In genomic region chr19:7919681-7920519, GRCh38 we compare ENCODE assay signal across 1 cellular context.
TF ChIP-seq lines count a peak whose summit lies in the region.

A gene with protein sequence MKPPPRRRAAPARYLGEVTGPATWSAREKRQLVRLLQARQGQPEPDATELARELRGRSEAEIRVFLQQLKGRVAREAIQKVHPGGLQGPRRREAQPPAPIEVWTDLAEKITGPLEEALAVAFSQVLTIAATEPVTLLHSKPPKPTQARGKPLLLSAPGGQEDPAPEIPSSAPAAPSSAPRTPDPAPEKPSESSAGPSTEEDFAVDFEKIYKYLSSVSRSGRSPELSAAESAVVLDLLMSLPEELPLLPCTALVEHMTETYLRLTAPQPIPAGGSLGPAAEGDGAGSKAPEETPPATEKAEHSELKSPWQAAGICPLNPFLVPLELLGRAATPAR (plus strand): TSS chr19:7920338. CDS start chr19:7920367, 29 bp downstream.

TF ChIP-seq in HepG2, 621 proteins besides CTCF, POLR2A, EP300 and RAD21 (continued from another document and continues in another):
- no peak for TF ChIP-seq DZIP1 (CRISPR knock-in tag; IDR thresholded peaks at IDR 0.05)
- peak; percentile 58; the same call in 1 of the 2 replicates for TF ChIP-seq DMAP1 (CRISPR knock-in tag; IDR thresholded peaks at IDR 0.05)
- no peak; the same call in 1 of the 2 replicates for TF ChIP-seq PRMT3 (CRISPR knock-in tag; IDR thresholded peaks at IDR 0.05; ENCODE audit: borderline replicate concordance, low read depth)
- peak; percentile 91 for TF ChIP-seq SAP130 (CRISPR knock-in tag; IDR thresholded peaks at IDR 0.05; ENCODE audit: low read depth)
- peak; percentile 84 for TF ChIP-seq SALL1 (CRISPR knock-in tag; IDR thresholded peaks at IDR 0.05)
- no peak for TF ChIP-seq DNMT3B (CRISPR knock-in tag; conservative IDR thresholded peaks at IDR 0.05)
- no peak for TF ChIP-seq ZFP62 (CRISPR knock-in tag; IDR thresholded peaks at IDR 0.05)
- 0 out of 2 replicates have a peak, but pooled peaks have one; percentile 36 for TF ChIP-seq MAF1 (CRISPR knock-in tag; IDR thresholded peaks at IDR 0.05; ENCODE audit: borderline replicate concordance)
- TF ChIP-seq GABPA (IDR thresholded peaks at IDR 0.05; ENCODE audit: low read depth, low read length): no peak
- TF ChIP-seq GABPA (CRISPR knock-in tag; IDR thresholded peaks at IDR 0.05; ENCODE audit: low read depth): peak; percentile 72; the same call in 1 of the 2 replicates
- TF ChIP-seq ZNF225 (CRISPR knock-in tag; IDR thresholded peaks at IDR 0.05): no peak
- TF ChIP-seq NR2F6 (IDR thresholded peaks at IDR 0.05): peak; percentile 47; the same call in 1 of the 2 replicates
- peak; percentile 54 for TF ChIP-seq NR2F6 (CRISPR knock-in tag; IDR thresholded peaks at IDR 0.05)
- peak; percentile 87; the same call in 1 of the 2 replicates for TF ChIP-seq KDM5A (IDR thresholded peaks at IDR 0.05; ENCODE audit: borderline replicate concordance, low read length)
- TF ChIP-seq BHLHE40 (IDR thresholded peaks at IDR 0.05; ENCODE audit: low read length): no peak
- peak; percentile 71 for TF ChIP-seq PHF5A (CRISPR knock-in tag; IDR thresholded peaks at IDR 0.05; ENCODE audit: low read depth, unreplicated experiment)
- TF ChIP-seq DPF2 (CRISPR knock-in tag; IDR thresholded peaks at IDR 0.05; ENCODE audit: borderline replicate concordance, low read depth): no peak
- peak; percentile 45 for TF ChIP-seq GATAD2A (CRISPR knock-in tag; IDR thresholded peaks at IDR 0.05)
- TF ChIP-seq ZNF317 (CRISPR knock-in tag; IDR thresholded peaks at IDR 0.05): no peak
- TF ChIP-seq ZBTB10 (CRISPR knock-in tag; IDR thresholded peaks at IDR 0.05; ENCODE audit: borderline replicate concordance): 0 out of 2 replicates have a peak, but pooled peaks have one; percentile 49
- no peak; the same call in 1 of the 2 replicates for TF ChIP-seq CEBPG (CRISPR knock-in tag; IDR thresholded peaks at IDR 0.05)
- TF ChIP-seq ZNF772 (CRISPR knock-in tag; IDR thresholded peaks at IDR 0.05): peak; percentile 87; the same call in 1 of the 2 replicates
- 0 out of 2 replicates have a peak, but pooled peaks have one; percentile 59 for TF ChIP-seq ZNF350 (CRISPR knock-in tag; IDR thresholded peaks at IDR 0.05; ENCODE audit: borderline replicate concordance, low read depth)
- peak; percentile 75 for TF ChIP-seq ARNTL (CRISPR knock-in tag; IDR thresholded peaks at IDR 0.05)
- TF ChIP-seq NFIC (IDR thresholded peaks at IDR 0.05; ENCODE audit: low read length): no peak
- TF ChIP-seq GTF3A (CRISPR knock-in tag; conservative IDR thresholded peaks at IDR 0.05): no peak
- TF ChIP-seq NCOA5 (CRISPR knock-in tag; IDR thresholded peaks at IDR 0.05): no peak
- no peak for TF ChIP-seq HNRNPL (IDR thresholded peaks at IDR 0.05; ENCODE audit: low read depth, low read length)
- no peak for TF ChIP-seq NBN (conservative IDR thresholded peaks at IDR 0.05)
- no peak for TF ChIP-seq AHR (CRISPR knock-in tag; IDR thresholded peaks at IDR 0.05)
- TF ChIP-seq GZF1 (CRISPR knock-in tag; IDR thresholded peaks at IDR 0.05): no peak; the same call in 1 of the 2 replicates
- peak; percentile 77; the same call in 1 of the 2 replicates for TF ChIP-seq ZNF124 (CRISPR knock-in tag; IDR thresholded peaks at IDR 0.05)
- TF ChIP-seq, protein P1, sequence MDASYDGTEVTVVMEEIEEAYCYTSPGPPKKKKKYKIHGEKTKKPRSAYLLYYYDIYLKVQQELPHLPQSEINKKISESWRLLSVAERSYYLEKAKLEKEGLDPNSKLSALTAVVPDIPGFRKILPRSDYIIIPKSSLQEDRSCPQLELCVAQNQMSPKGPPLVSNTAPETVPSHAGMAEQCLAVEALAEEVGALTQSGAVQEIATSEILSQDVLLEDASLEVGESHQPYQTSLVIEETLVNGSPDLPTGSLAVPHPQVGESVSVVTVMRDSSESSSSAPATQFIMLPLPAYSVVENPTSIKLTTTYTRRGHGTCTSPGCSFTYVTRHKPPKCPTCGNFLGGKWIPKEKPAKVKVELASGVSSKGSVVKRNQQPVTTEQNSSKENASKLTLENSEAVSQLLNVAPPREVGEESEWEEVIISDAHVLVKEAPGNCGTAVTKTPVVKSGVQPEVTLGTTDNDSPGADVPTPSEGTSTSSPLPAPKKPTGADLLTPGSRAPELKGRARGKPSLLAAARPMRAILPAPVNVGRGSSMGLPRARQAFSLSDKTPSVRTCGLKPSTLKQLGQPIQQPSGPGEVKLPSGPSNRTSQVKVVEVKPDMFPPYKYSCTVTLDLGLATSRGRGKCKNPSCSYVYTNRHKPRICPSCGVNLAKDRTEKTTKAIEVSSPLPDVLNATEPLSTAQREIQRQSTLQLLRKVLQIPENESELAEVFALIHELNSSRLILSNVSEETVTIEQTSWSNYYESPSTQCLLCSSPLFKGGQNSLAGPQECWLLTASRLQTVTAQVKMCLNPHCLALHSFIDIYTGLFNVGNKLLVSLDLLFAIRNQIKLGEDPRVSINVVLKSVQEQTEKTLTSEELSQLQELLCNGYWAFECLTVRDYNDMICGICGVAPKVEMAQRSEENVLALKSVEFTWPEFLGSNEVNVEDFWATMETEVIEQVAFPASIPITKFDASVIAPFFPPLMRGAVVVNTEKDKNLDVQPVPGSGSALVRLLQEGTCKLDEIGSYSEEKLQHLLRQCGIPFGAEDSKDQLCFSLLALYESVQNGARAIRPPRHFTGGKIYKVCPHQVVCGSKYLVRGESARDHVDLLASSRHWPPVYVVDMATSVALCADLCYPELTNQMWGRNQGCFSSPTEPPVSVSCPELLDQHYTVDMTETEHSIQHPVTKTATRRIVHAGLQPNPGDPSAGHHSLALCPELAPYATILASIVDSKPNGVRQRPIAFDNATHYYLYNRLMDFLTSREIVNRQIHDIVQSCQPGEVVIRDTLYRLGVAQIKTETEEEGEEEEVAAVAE (CRISPR knock-in tag; IDR thresholded peaks at IDR 0.05; ENCODE audit: borderline replicate concordance): peak; percentile 64; the same call in 1 of the 2 replicates
- peak; percentile 23; the same call in 1 of the 2 replicates for TF ChIP-seq NCOA2 (CRISPR knock-in tag; IDR thresholded peaks at IDR 0.05)
- TF ChIP-seq NAIF1 (CRISPR knock-in tag; IDR thresholded peaks at IDR 0.05; ENCODE audit: borderline replicate concordance): no peak
- no peak for TF ChIP-seq PAF1 (CRISPR knock-in tag; IDR thresholded peaks at IDR 0.05)
- TF ChIP-seq DMTF1 (CRISPR knock-in tag; IDR thresholded peaks at IDR 0.05): no peak
- no peak for TF ChIP-seq NPAS2 (CRISPR knock-in tag; IDR thresholded peaks at IDR 0.05; ENCODE audit: borderline replicate concordance)
- no peak for TF ChIP-seq DBP (CRISPR knock-in tag; IDR thresholded peaks at IDR 0.05; ENCODE audit: not compliant biosample characterization)
- no peak for TF ChIP-seq TBX3 (IDR thresholded peaks at IDR 0.05; ENCODE audit: borderline replicate concordance)
- TF ChIP-seq ISL2 (CRISPR knock-in tag; IDR thresholded peaks at IDR 0.05): peak; percentile 53; the same call in 1 of the 2 replicates
- no peak for TF ChIP-seq NFKB2 (CRISPR knock-in tag; IDR thresholded peaks at IDR 0.05; ENCODE audit: borderline replicate concordance)
- no peak for TF ChIP-seq ZNF660 (CRISPR knock-in tag; IDR thresholded peaks at IDR 0.05; ENCODE audit: borderline replicate concordance, low read depth)
- TF ChIP-seq ZBTB42 (CRISPR knock-in tag; IDR thresholded peaks at IDR 0.05): no peak
- TF ChIP-seq, protein P2, sequence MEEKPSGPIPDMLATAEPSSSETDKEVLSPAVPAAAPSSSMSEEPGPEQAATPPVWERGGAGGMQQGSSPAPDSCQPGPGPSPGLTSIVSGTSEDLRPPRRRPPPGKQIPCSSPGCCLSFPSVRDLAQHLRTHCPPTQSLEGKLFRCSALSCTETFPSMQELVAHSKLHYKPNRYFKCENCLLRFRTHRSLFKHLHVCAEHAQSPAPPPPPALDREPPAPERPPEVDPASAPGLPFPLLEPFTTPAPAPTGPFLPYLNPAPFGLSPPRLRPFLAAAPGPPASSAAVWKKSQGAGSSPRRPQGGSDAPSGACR (CRISPR knock-in tag; IDR thresholded peaks at IDR 0.05): 0 out of 2 replicates have a peak, but pooled peaks have one; percentile 17
- TF ChIP-seq ZNF432 (CRISPR knock-in tag; IDR thresholded peaks at IDR 0.05; ENCODE audit: borderline replicate concordance): no peak
- TF ChIP-seq ZIK1 (CRISPR knock-in tag; IDR thresholded peaks at IDR 0.05; ENCODE audit: borderline replicate concordance, low read depth): no peak
- no peak for TF ChIP-seq MIXL1 (CRISPR knock-in tag; IDR thresholded peaks at IDR 0.05)
- peak; percentile 67; the same call in 1 of the 2 replicates for TF ChIP-seq PHF21A (CRISPR knock-in tag; IDR thresholded peaks at IDR 0.05)
